Comparison of ENCODE assay signal across 1 cellular context in genomic region chr9:88076286-88077070, GRCh38.
TF ChIP-seq lines count a peak whose summit lies in the region.

No MANE protein-coding gene starts in this region.

TF ChIP-seq in HCT116, 20 proteins besides CTCF, POLR2A, EP300 and RAD21 (continued from another document):
- TF ChIP-seq REST (IDR thresholded peaks at IDR 0.05; ENCODE audit: low read depth) = no peak
- peak; percentile 48; the same call in 1 of the 2 replicates for TF ChIP-seq ZFX (IDR thresholded peaks at IDR 0.05)
- TF ChIP-seq MAX (IDR thresholded peaks at IDR 0.05) = peak; percentile 81
- 0 out of 2 replicates have a peak, but pooled peaks have one; percentile 29 for TF ChIP-seq CBX3 (IDR thresholded peaks at IDR 0.05; ENCODE audit: low read depth)
- no peak for TF ChIP-seq ATF3 (IDR thresholded peaks at IDR 0.05)
- no peak for TF ChIP-seq ZNF274 (IDR thresholded peaks at IDR 0.05; ENCODE audit: low read depth, low read length)
- no peak; the same call in 1 of the 2 replicates for TF ChIP-seq SP1 (IDR thresholded peaks at IDR 0.05; ENCODE audit: low read depth)
